8 cellular contexts compared by ENCODE assay signal in the genomic region with DNA sequence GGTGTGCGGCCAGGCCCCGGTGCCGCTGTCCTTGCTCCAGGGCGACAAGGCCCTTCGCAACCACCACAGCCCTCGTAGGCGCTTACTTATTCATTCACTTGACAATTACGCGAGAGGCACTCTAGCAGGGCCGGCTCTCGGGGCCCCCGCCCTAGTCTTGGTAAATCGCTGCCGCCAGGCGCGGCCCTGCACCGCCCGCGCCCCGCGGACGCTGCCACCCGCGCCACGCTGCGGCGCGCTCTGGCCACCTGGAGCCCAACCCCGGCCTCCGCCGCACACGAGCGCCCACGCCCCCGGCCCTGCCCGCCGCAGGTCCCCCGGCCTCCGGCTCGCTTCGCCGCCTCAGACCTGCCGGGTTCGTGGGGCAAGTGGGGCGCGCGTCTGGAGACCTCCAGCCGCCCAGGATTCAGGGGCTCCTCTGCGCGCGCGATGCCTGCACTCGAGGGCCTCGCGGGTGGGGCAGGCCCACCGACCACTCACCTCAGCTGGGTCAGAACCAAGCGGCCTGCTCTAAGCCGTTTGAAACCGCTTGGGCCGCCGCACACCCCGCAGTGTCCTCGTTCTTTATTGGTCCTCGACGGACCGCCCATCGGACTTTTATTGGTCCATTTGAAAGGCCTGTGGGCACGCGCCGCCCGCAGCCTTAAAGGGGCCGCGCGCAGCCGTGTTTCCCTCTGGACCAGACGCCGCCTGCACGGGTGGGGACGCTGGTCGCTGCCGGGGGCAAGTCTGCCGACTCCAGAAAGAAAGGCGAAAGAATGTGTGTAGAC. TPM values are rescaled to one million over a fixed set of nuclear protein-coding genes. Genes with fewer than 3 reads are reported as not detected.
A peak's percentile ranks its signal among the peaks of the same experiment; 100 is the strongest.
DNase-seq lines count a peak whose midpoint lies in the region; TF ChIP-seq lines count a peak whose summit lies in the region.

A gene (minus strand): TSS at position 541 of the 770 bp plus-strand sequence. CDS start 25,049 bp downstream, outside the sequence.

- H3K27ac ChIP-seq in SK-N-SH (ENCODE audit: low read depth in 2 of 2, low read length in 1 of 2) (peak within 1 kb of the TSS; percentile 46 to 71), substantia nigra (ENCODE audit: low read depth, low read length, poor library complexity, severe bottlenecking) (peak within 1 kb of the TSS; percentile 38)

- peak within 1 kb of the TSS; percentile 72 to 92 for H3K4me3 ChIP-seq in SK-N-SH (ENCODE audit: low read depth in 2 of 2, low read length in 1 of 2)

- H3K9ac ChIP-seq in SK-N-SH = peak within 1 kb of the TSS; percentile 84

- no peak for TF ChIP-seq RAD21 in SK-N-SH (IDR thresholded peaks at IDR 0.05; ENCODE audit: low read length)

- peaks cover 0 to 7% of the 10 kb centered on the region in 2 experiments; a peak in 2 of 4 replicates for H3K4me1 ChIP-seq in SK-N-SH (ENCODE audit: control insufficient read depth in 1 of 2, insufficient read depth in 2 of 2, low read depth in 1 of 2, low read length in 1 of 2)

- no peaks in the 10 kb centered on the region for H3K27me3 ChIP-seq in SK-N-SH (ENCODE audit: insufficient read depth)

- CTCF ChIA-PET in HEK293T (lab: Yijun Ruan, JAX) = interaction anchor here (0.6 kb wide), 1 partner anchor 557 kb away, joined by 3 read pairs; no protein-coding TSS in a partner anchor
- CTCF ChIA-PET in SK-N-SH (lab: Yijun Ruan, JAX) = interaction anchor here (2.6 kb wide), 1 partner anchor 307 kb away, joined by 10 read pairs; no protein-coding TSS in a partner anchor

- POLR2A ChIA-PET in HEK293T (lab: Yijun Ruan, JAX) = interaction anchor here (0.9 to 1.0 kb wide), 2 partner anchors 19 to 20 kb away, joined by 4 to 5 read pairs; no protein-coding TSS in a partner anchor
- POLR2A ChIA-PET in SK-N-SH (lab: Yijun Ruan, JAX) = interaction anchor here (0.6 kb wide), 1 partner anchor 21 kb away, joined by 3 read pairs; no protein-coding TSS in a partner anchor

- peaks cover 0 to 8% of the 10 kb centered on the region in 2 experiments for H3K36me3 ChIP-seq in SK-N-SH (replicated peaks in 1 of 2; ENCODE audit: control insufficient read depth in 1 of 2, insufficient read depth in 2 of 2, low read length in 1 of 2)

- DNase-seq in GM04504 (ENCODE audit: low read depth) (peak; percentile 78), HEK293T (ENCODE audit: extremely low spot score) (peak; percentile 92), MV-4-11 (lab: John Stamatoyannopoulos, UW) (peak; percentile 82), SK-N-SH (peak; percentile 97), globus pallidus (ENCODE audit: low spot score) (peak; percentile 89), non-pigmented ciliary epithelial cell (ENCODE audit: low read depth) (peak; percentile 37), substantia nigra (lab: John Stamatoyannopoulos, UW) (peak; percentile 43 to 93 (median 86))
- peak; percentile 86 for DNase-seq in activated naive CD4-positive, alpha-beta T cell treated with anti-CD3 and anti-CD28 coated beads, Interleukin-2, amount 50 U/mL, for 16 hours

- H3K9me3 ChIP-seq in SK-N-SH = no peaks in the 10 kb centered on the region

- TF ChIP-seq EP300 in SK-N-SH (IDR thresholded peaks at IDR 0.05; ENCODE audit: borderline replicate concordance in 1 of 2, low read depth in 1 of 2, low read length in 1 of 2) = no peak

- H2AFZ ChIP-seq in SK-N-SH (ENCODE audit: low read depth) = peak within 1 kb of the TSS; percentile 95

- H4K20me1 ChIP-seq in SK-N-SH (ENCODE audit: insufficient read depth) = peaks cover 23% of the 10 kb centered on the region; the same call in 1 of the 2 replicates

- no peaks in the 10 kb centered on the region for H3K9me2 ChIP-seq in SK-N-SH

- 1% methylated on average over 61 of the region's 83 CpGs for WGBS in SK-N-SH (ENCODE audit: low lambda C conversion rate)

- peaks cover 52% of the 10 kb centered on the region for H3K79me2 ChIP-seq in SK-N-SH (ENCODE audit: insufficient read depth)

- H3F3A ChIP-seq in SK-N-SH (replicated peaks; ENCODE audit: insufficient read depth) = peaks cover 6% of the 10 kb centered on the region

- TF ChIP-seq CTCF in SK-N-SH (IDR thresholded peaks at IDR 0.05) = no peak

- peak within 1 kb of the TSS; percentile 95 for H3K4me2 ChIP-seq in SK-N-SH

TF ChIP-seq in HEK293T, 16 proteins besides CTCF, POLR2A, EP300 and RAD21:
- TF ChIP-seq L3MBTL2 (conservative IDR thresholded peaks at IDR 0.05) (peak; percentile 80), FOXM1 (IDR thresholded peaks at IDR 0.05; ENCODE audit: borderline replicate concordance) (peak; percentile 99), LEF1 (IDR thresholded peaks at IDR 0.05; ENCODE audit: borderline replicate concordance) (peak; percentile 91), FOXK2 (IDR thresholded peaks at IDR 0.05) (no peak)

TF ChIP-seq in SK-N-SH, 30 proteins besides CTCF, POLR2A, EP300 and RAD21 (continues in another document):
- peak; percentile 74 for TF ChIP-seq POLR2AphosphoS5 (IDR thresholded peaks at IDR 0.05; ENCODE audit: low read depth, low read length)
- TF ChIP-seq SMC3 (IDR thresholded peaks at IDR 0.05; ENCODE audit: low read depth, low read length) = no peak
- TF ChIP-seq JUND (IDR thresholded peaks at IDR 0.05) = no peak
- TF ChIP-seq, protein P1, sequence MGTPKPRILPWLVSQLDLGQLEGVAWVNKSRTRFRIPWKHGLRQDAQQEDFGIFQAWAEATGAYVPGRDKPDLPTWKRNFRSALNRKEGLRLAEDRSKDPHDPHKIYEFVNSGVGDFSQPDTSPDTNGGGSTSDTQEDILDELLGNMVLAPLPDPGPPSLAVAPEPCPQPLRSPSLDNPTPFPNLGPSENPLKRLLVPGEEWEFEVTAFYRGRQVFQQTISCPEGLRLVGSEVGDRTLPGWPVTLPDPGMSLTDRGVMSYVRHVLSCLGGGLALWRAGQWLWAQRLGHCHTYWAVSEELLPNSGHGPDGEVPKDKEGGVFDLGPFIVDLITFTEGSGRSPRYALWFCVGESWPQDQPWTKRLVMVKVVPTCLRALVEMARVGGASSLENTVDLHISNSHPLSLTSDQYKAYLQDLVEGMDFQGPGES (IDR thresholded peaks at IDR 0.05; ENCODE audit: low read depth, low read length) = peak; percentile 87
- no peak for TF ChIP-seq GABPA (IDR thresholded peaks at IDR 0.05; ENCODE audit: low read depth)
- no peak for TF ChIP-seq FOXJ3 (CRISPR knock-in tag; IDR thresholded peaks at IDR 0.05)
- TF ChIP-seq TCF12 (IDR thresholded peaks at IDR 0.05) = peak; percentile 27
- TF ChIP-seq MXI1 (IDR thresholded peaks at IDR 0.05; ENCODE audit: low read depth, low read length) = peak; percentile 82; the same call in 1 of the 2 replicates
- TF ChIP-seq, protein P2, sequence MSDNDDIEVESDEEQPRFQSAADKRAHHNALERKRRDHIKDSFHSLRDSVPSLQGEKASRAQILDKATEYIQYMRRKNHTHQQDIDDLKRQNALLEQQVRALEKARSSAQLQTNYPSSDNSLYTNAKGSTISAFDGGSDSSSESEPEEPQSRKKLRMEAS (IDR thresholded peaks at IDR 0.05; ENCODE audit: low read depth) = peak; percentile 83
- TF ChIP-seq YY1 (IDR thresholded peaks at IDR 0.05; ENCODE audit: low read depth) = no peak
- TF ChIP-seq TEAD4 (IDR thresholded peaks at IDR 0.05; ENCODE audit: borderline replicate concordance, insufficient read depth) = no peak
- TF ChIP-seq FOXM1 (IDR thresholded peaks at IDR 0.05; ENCODE audit: low read depth) = peak; percentile 98
- TF ChIP-seq RFX5 (IDR thresholded peaks at IDR 0.05; ENCODE audit: low read length) = no peak
- TF ChIP-seq FOSL2 (IDR thresholded peaks at IDR 0.05; ENCODE audit: borderline replicate concordance, low read depth) = 0 out of 2 replicates have a peak, but pooled peaks have one; percentile 3
- TF ChIP-seq SIN3A (IDR thresholded peaks at IDR 0.05; ENCODE audit: borderline replicate concordance, low read depth, low read length) = no peak
- TF ChIP-seq RXRA (IDR thresholded peaks at IDR 0.05; ENCODE audit: borderline replicate concordance, low read depth) = no peak
- TF ChIP-seq, protein P3, sequence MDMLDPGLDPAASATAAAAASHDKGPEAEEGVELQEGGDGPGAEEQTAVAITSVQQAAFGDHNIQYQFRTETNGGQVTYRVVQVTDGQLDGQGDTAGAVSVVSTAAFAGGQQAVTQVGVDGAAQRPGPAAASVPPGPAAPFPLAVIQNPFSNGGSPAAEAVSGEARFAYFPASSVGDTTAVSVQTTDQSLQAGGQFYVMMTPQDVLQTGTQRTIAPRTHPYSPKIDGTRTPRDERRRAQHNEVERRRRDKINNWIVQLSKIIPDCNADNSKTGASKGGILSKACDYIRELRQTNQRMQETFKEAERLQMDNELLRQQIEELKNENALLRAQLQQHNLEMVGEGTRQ (IDR thresholded peaks at IDR 0.05; ENCODE audit: borderline replicate concordance, low read depth, low read length) = no peak
- no peak for TF ChIP-seq NFIC (IDR thresholded peaks at IDR 0.05; ENCODE audit: borderline replicate concordance)
- peak; percentile 58; the same call in 1 of the 2 replicates for TF ChIP-seq RCOR1 (IDR thresholded peaks at IDR 0.05; ENCODE audit: low read length)
- 0 out of 2 replicates have a peak, but pooled peaks have one; percentile 68 for TF ChIP-seq TAF1 (IDR thresholded peaks at IDR 0.05; ENCODE audit: borderline replicate concordance, low read depth, low read length)
- TF ChIP-seq, protein P4, sequence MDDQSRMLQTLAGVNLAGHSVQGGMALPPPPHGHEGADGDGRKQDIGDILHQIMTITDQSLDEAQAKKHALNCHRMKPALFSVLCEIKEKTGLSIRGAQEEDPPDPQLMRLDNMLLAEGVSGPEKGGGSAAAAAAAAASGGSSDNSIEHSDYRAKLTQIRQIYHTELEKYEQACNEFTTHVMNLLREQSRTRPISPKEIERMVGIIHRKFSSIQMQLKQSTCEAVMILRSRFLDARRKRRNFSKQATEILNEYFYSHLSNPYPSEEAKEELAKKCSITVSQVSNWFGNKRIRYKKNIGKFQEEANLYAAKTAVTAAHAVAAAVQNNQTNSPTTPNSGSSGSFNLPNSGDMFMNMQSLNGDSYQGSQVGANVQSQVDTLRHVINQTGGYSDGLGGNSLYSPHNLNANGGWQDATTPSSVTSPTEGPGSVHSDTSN (IDR thresholded peaks at IDR 0.05) = peak; percentile 45

RNA-seq across cellular contexts. Expression of the gene that starts here (rescaled TPM):
- polyA plus RNA-seq in SK-N-SH (2012; rRNA removed) = 51.7 and 63.7 TPM in 2 replicates
- 52.2 and 55.7 TPM in 2 replicates for polyA plus RNA-seq in SK-N-SH (2012; cell fraction: cytosol; rRNA removed)
- 43.2 and 77.8 TPM in 2 replicates for polyA plus RNA-seq in SK-N-SH (2012; cell fraction: nucleus; rRNA removed)

Comparison
In these comparisons a context has a peak if more than half of its experiments do, and no peak if none do; other contexts are left out.
1. Peak in every context shown above with its lines: DNase-seq, H3K4me3 ChIP-seq and H3K27ac ChIP-seq.
2. DNase-seq: peak in every context shown above with its lines; median percentile 97 in SK-N-SH; 92 in HEK293T; 89 in globus pallidus; 86 in activated naive CD4-positive, alpha-beta T cell treated with anti-CD3 and anti-CD28 coated beads, Interleukin-2, amount 50 U/mL, for 16 hours; 86 in substantia nigra; 82 in MV-4-11; 78 in GM04504; 37 in non-pigmented ciliary epithelial cell.